Comparison of ENCODE assay signal across 21 cellular contexts in genomic region chr9:16085167-16085718, GRCh38.
"Had no signal": no experiment of that assay in that cellular context is flagged by ENCODE, and none has a peak within 500 bp of the region (broad histone marks: within the 10 kb centered on the region; RNA-seq: fewer than 3 reads in every experiment).

No MANE protein-coding gene starts in this region.

- DNase-seq: activated CD4-positive, alpha-beta T cell treated with anti-CD3 and anti-CD28 coated beads, Interleukin-2, amount 10 ng/mL, durations not matched to agents 24 days and 14 days; activated CD8-positive, alpha-beta T cell treated with anti-CD3 and anti-CD28 coated beads for 36 hours; activated effector memory CD4-positive, alpha-beta T cell treated with Interleukin-2 at 50 U/mL for 16 hours; activated T-cell treated with anti-CD3 and anti-CD28 coated beads, Interleukin-2, amount 50 U/mL, for 48 hours; adrenal gland; dermis blood vessel endothelial cell; effector memory CD4-positive, alpha-beta T cell; foreskin keratinocyte; glutamatergic neuron; hippocampal formation; mesenchymal stem cell; mucosa of descending colon; naive thymus-derived CD4-positive, alpha-beta T cell; stimulated activated CD4-positive, alpha-beta T cell treated with anti-CD3 and anti-CD28 coated beads, Interleukin-2, amount 100 ng/mL, for 24 hours; stimulated activated naive CD8-positive, alpha-beta T cell treated with anti-CD3 and anti-CD28 coated beads, Interleukin-15, Interleukin-2, amounts not matched to agents 100 U/mL and 50 U/mL, for 24 hours; T1000; transverse colon had no signal

- H3K36me3 ChIP-seq: adrenal gland, cardiac muscle cell, esophagus muscularis mucosa, neural progenitor cell, transverse colon had no signal

- H3K27ac ChIP-seq: adrenal gland, cardiac muscle cell, esophagus muscularis mucosa, foreskin keratinocyte, neural progenitor cell, transverse colon had no signal

- H3K4me3 ChIP-seq: adrenal gland, cardiac muscle cell, esophagus muscularis mucosa, mucosa of descending colon, neural progenitor cell, transverse colon had no signal

- H3K27me3 ChIP-seq: adrenal gland, cardiac muscle cell, esophagus muscularis mucosa, foreskin keratinocyte, neural progenitor cell, transverse colon had no signal

- H3K4me1 ChIP-seq: adrenal gland, esophagus muscularis mucosa, foreskin keratinocyte, neural progenitor cell, transverse colon had no signal

- H3K9me3 ChIP-seq: adrenal gland, transverse colon had no signal

- ATAC-seq: activated CD8-positive, alpha-beta T cell treated with anti-CD3 and anti-CD28 coated beads for 36 hours; activated naive CD4-positive, alpha-beta T cell treated with anti-CD3 and anti-CD28 coated beads, Interleukin-2, amount 50 U/mL, for 72 hours; foreskin keratinocyte; mucosa of descending colon; naive thymus-derived CD4-positive, alpha-beta T cell; stimulated activated naive CD8-positive, alpha-beta T cell treated with anti-CD3 and anti-CD28 coated beads, Interleukin-15, Interleukin-2, amounts not matched to agents 100 U/mL and 50 U/mL, for 24 hours had no signal
